8 cellular contexts compared by ENCODE assay signal in genomic region chr19:50723735-50724521, GRCh38. TPM values are rescaled to one million over a fixed set of nuclear protein-coding genes. Genes with fewer than 3 reads are reported as not detected.
DNase-seq lines count a peak whose midpoint lies in the region; ATAC-seq and TF ChIP-seq lines count a peak whose summit lies in the region.

No MANE protein-coding gene starts in this region.

- H3K36me3 ChIP-seq in HAP-1 (replicated peaks) (no peaks in the 10 kb centered on the region), PC-9 (ENCODE audit: low read depth) (no peaks in the 10 kb centered on the region)

- no peaks in the 10 kb centered on the region for H3K9me3 Mint-ChIP-seq in activated CD8-positive, alpha-beta T cell treated with anti-CD3 and anti-CD28 coated beads for 36 hours
- H3K9me3 Mint-ChIP-seq in stimulated activated naive B cell treated with anti-CD40 and anti-IgM and Interleukin-4, amounts not matched to agents 10 μg/mL and 1 μg/mL and 100 μg/mL, for 72 hours = peaks cover 4 to 6% of the 10 kb centered on the region in 2 donors

- peaks cover 42% of the 10 kb centered on the region for H3K27me3 Mint-ChIP-seq in activated CD8-positive, alpha-beta T cell treated with anti-CD3 and anti-CD28 coated beads for 36 hours
- H3K27me3 Mint-ChIP-seq in stimulated activated naive B cell treated with anti-CD40 and anti-IgM and Interleukin-4, amounts not matched to agents 10 μg/mL and 1 μg/mL and 100 μg/mL, for 72 hours = peaks cover 72 to 84% of the 10 kb centered on the region in 2 donors

- H3K4me2 ChIP-seq in PC-9 = no peak overlapping the region

- intact Hi-C loops in activated CD8-positive, alpha-beta T cell treated with anti-CD3 and anti-CD28 coated beads for 36 hours (cut with micrococcal nuclease) = loop anchor here (5.0 kb wide), 1 partner anchor 58 kb away; no protein-coding TSS in a partner anchor
- intact Hi-C loops in PC-9 (cut with micrococcal nuclease; ENCODE audit: unreplicated experiment) = no loop called here

- no TSS peak for BruUV-seq in PC-9 (replicated peaks; lab: Mats Ljungman, UMichigan)

- H3K27ac ChIP-seq in PC-9 = no peak overlapping the region

- CTCF ChIA-PET in activated CD8-positive, alpha-beta T cell treated with anti-CD3 and anti-CD28 coated beads for 36 hours (lab: Charles Lee) = interaction anchor here (1.1 to 2.0 kb wide), 15 partner anchors 10 to 366 kb away, joined by 3 to 15 read pairs (median 4); no protein-coding TSS in a partner anchor
- CTCF ChIA-PET in PC-9 (lab: Charles Lee) = interaction anchor here (0.6 kb wide), 1 partner anchor 293 kb away, joined by 4 read pairs; no protein-coding TSS in a partner anchor

- POLR2A ChIA-PET in activated CD8-positive, alpha-beta T cell treated with anti-CD3 and anti-CD28 coated beads for 36 hours (lab: Charles Lee) = interaction anchor here (0.8 to 1.4 kb wide), 6 partner anchors 8 to 201 kb away, joined by 3 to 7 read pairs (median 4); no protein-coding TSS in a partner anchor
- POLR2A ChIA-PET in PC-9 (lab: Charles Lee; ENCODE audit: unreplicated experiment) = no interaction called here

- H3K4me3 ChIP-seq in HAP-1 (peak overlapping the region; percentile 53), iPS-18c (ENCODE audit: insufficient read depth, low read depth, low read length) (peak overlapping the region; percentile 74), PC-9 (no peak overlapping the region)

- H3K27me3 ChIP-seq in HAP-1 (ENCODE audit: low read depth) = no peaks in the 10 kb centered on the region
- H3K27me3 ChIP-seq in PC-9 (ENCODE audit: insufficient read depth, low read depth) = peaks cover 57% of the 10 kb centered on the region

- H3K4me1 Mint-ChIP-seq in activated CD8-positive, alpha-beta T cell treated with anti-CD3 and anti-CD28 coated beads for 36 hours (ENCODE audit: low read depth) = peaks cover 25% of the 10 kb centered on the region
- peaks cover 31 to 53% of the 10 kb centered on the region in 2 donors for H3K4me1 Mint-ChIP-seq in stimulated activated naive B cell treated with anti-CD40 and anti-IgM and Interleukin-4, amounts not matched to agents 10 μg/mL and 1 μg/mL and 100 μg/mL, for 72 hours

- H4K20me1 ChIP-seq in PC-9 (ENCODE audit: insufficient read depth) = no peaks in the 10 kb centered on the region; the same call in 1 of the 2 replicates

- no peak overlapping the region for H2AFZ ChIP-seq in PC-9

- H3K27ac Mint-ChIP-seq in activated CD8-positive, alpha-beta T cell treated with anti-CD3 and anti-CD28 coated beads for 36 hours = no peak overlapping the region
- H3K27ac Mint-ChIP-seq in stimulated activated naive B cell treated with anti-CD40 and anti-IgM and Interleukin-4, amounts not matched to agents 10 μg/mL and 1 μg/mL and 100 μg/mL, for 72 hours = no peak overlapping the region

- H3K4me1 ChIP-seq in HAP-1 = peaks cover 12% of the 10 kb centered on the region
- H3K4me1 ChIP-seq in PC-9 (replicated peaks; ENCODE audit: insufficient read depth) = no peaks in the 10 kb centered on the region

- DNase-seq in HAP-1 (ENCODE audit: low spot score in 2 of 2) (no peak), NCI-H2029 treated with DMSO at 0.1 percent for 48 hours (lab: John Stamatoyannopoulos, UW) (no peak), COLO668 (lab: John Stamatoyannopoulos, UW; ENCODE audit: unreplicated experiment) (no peak), NAMALWA (ENCODE audit: low spot score) (no peak), PC-9 (no peak)
- no peak for DNase-seq in activated CD8-positive, alpha-beta T cell treated with anti-CD3 and anti-CD28 coated beads for 36 hours
- no peak for DNase-seq in stimulated activated naive B cell treated with anti-CD40 and anti-IgM and Interleukin-4, amounts not matched to agents 10 μg/mL and 1 μg/mL and 100 μg/mL, for 72 hours

- no peaks in the 10 kb centered on the region for H3K36me3 Mint-ChIP-seq in activated CD8-positive, alpha-beta T cell treated with anti-CD3 and anti-CD28 coated beads for 36 hours (ENCODE audit: low read depth)
- H3K36me3 Mint-ChIP-seq in stimulated activated naive B cell treated with anti-CD40 and anti-IgM and Interleukin-4, amounts not matched to agents 10 μg/mL and 1 μg/mL and 100 μg/mL, for 72 hours = peaks cover 6% of the 10 kb centered on the region in 2 donors

- H3F3A ChIP-seq in PC-9 (ENCODE audit: insufficient read depth, low read depth) = no peaks in the 10 kb centered on the region

- H3K79me2 ChIP-seq in PC-9 (ENCODE audit: low read depth) = no peaks in the 10 kb centered on the region

- H3K9me3 ChIP-seq in HAP-1 (no peaks in the 10 kb centered on the region), iPS-18c (ENCODE audit: control insufficient read depth, insufficient read depth, low read length) (peaks cover 3% of the 10 kb centered on the region), PC-9 (ENCODE audit: insufficient read depth, low read depth) (no peaks in the 10 kb centered on the region; the same call in 1 of the 2 replicates)

- in situ Hi-C loops in HAP-1 (cut with MboI; ENCODE audit: low sequenced_read_pairs) = no loop called here

- no peak for ATAC-seq in activated CD8-positive, alpha-beta T cell treated with anti-CD3 and anti-CD28 coated beads for 36 hours
- no peak for ATAC-seq in stimulated activated naive B cell treated with anti-CD40 and anti-IgM and Interleukin-4, amounts not matched to agents 10 μg/mL and 1 μg/mL and 100 μg/mL, for 72 hours (replicated peaks)

- TF ChIP-seq CTCF in activated CD8-positive, alpha-beta T cell treated with anti-CD3 and anti-CD28 coated beads for 36 hours (IDR thresholded peaks at IDR 0.05) = no peak
- TF ChIP-seq CTCF in PC-9 (conservative IDR thresholded peaks at IDR 0.05) = no peak

- H3K9me2 ChIP-seq in PC-9 (ENCODE audit: insufficient read depth) = no peaks in the 10 kb centered on the region

- H3K4me3 Mint-ChIP-seq in activated CD8-positive, alpha-beta T cell treated with anti-CD3 and anti-CD28 coated beads for 36 hours = peak overlapping the region; percentile 83
- peak overlapping the region; percentile 90 to 95 for H3K4me3 Mint-ChIP-seq in stimulated activated naive B cell treated with anti-CD40 and anti-IgM and Interleukin-4, amounts not matched to agents 10 μg/mL and 1 μg/mL and 100 μg/mL, for 72 hours

RNA-seq across cellular contexts. Expression of gene CLEC11A, which starts 0.8 kb away (rescaled TPM):
- 1 to 10 TPM; 2.2 to 2.7 TPM for total RNA-seq in activated CD8-positive, alpha-beta T cell treated with anti-CD3 and anti-CD28 coated beads for 36 hours
- not detected in 2 replicates for total RNA-seq in PC-9 (2021)

RNA-seq across cellular contexts. Expression of gene SHANK1, which starts 4.3 kb away (rescaled TPM):
- total RNA-seq in activated CD8-positive, alpha-beta T cell treated with anti-CD3 and anti-CD28 coated beads for 36 hours = under 1 TPM in 1 of 2 experiments, not detected in 1; 0.25 TPM
- not detected in 2 replicates for total RNA-seq in PC-9 (2021)

RNA-seq across cellular contexts. Expression of gene GPR32, which starts 46.3 kb away (rescaled TPM):
- total RNA-seq in activated CD8-positive, alpha-beta T cell treated with anti-CD3 and anti-CD28 coated beads for 36 hours = not detected
- not detected in 2 replicates for total RNA-seq in PC-9 (2021)
